ENCODE assay signal across 8 cellular contexts in genomic region chr11:57567512-57568329, GRCh38. TPM values are rescaled to one million over a fixed set of nuclear protein-coding genes. Genes with fewer than 3 reads are reported as not detected.
A peak's percentile ranks its signal among the peaks of the same experiment; 100 is the strongest.
DNase-seq lines count a peak whose midpoint lies in the region; ATAC-seq and TF ChIP-seq lines count a peak whose summit lies in the region.

Gene UBE2L6 (minus strand): TSS chr11:57567672. CDS start chr11:57567611, 61 bp downstream.

- TF ChIP-seq CTCF in Calu3 (IDR thresholded peaks at IDR 0.05; ENCODE audit: unreplicated experiment) (peak; percentile 85), glutamatergic neuron (IDR thresholded peaks at IDR 0.05; ENCODE audit: partially characterized antibody, unreplicated experiment) (peak; percentile 96), osteocyte (IDR thresholded peaks at IDR 0.05) (peak; percentile 95), thyroid gland (IDR thresholded peaks at IDR 0.05) (peak in 1 of 6 experiments; percentile 92)

- H3K4me1 Mint-ChIP-seq in Calu3 (ENCODE audit: low read depth, unreplicated experiment) (peaks cover 25% of the 10 kb centered on the region), glutamatergic neuron (ENCODE audit: low read depth, unreplicated experiment) (peaks cover 21% of the 10 kb centered on the region), osteocyte (ENCODE audit: unreplicated experiment) (peaks cover 26% of the 10 kb centered on the region)

- peak in 1 of 2 donors; percentile 31 for TF ChIP-seq POLR2A in thyroid gland (IDR thresholded peaks at IDR 0.05)

- H3K36me3 Mint-ChIP-seq in Calu3 (ENCODE audit: insufficient read depth, unreplicated experiment) (peaks cover 16% of the 10 kb centered on the region), glutamatergic neuron (ENCODE audit: unreplicated experiment) (no peaks in the 10 kb centered on the region), osteocyte (ENCODE audit: unreplicated experiment) (no peaks in the 10 kb centered on the region)

- H3K4me3 Mint-ChIP-seq in Calu3 (ENCODE audit: low read depth, unreplicated experiment) (peak within 1 kb of the TSS; percentile 98), glutamatergic neuron (ENCODE audit: unreplicated experiment) (peak within 1 kb of the TSS; percentile 97), osteocyte (ENCODE audit: unreplicated experiment) (peak within 1 kb of the TSS; percentile 97)

- no peaks in the 10 kb centered on the region for H3K36me3 ChIP-seq in thyroid gland

- peak within 1 kb of the TSS; percentile 10 to 84 (median 83) for H3K27ac ChIP-seq in thyroid gland

- peak within 1 kb of the TSS; percentile 73 to 86 (median 78) for H3K4me3 ChIP-seq in thyroid gland (replicated peaks in 1 of 3)

- H3K27me3 ChIP-seq in thyroid gland = no peaks in the 10 kb centered on the region

- no peaks in the 10 kb centered on the region for H3K9me3 Mint-ChIP-seq in Calu3 (ENCODE audit: low read depth, unreplicated experiment)
- H3K9me3 Mint-ChIP-seq in glutamatergic neuron (ENCODE audit: unreplicated experiment) = peaks cover 6% of the 10 kb centered on the region
- H3K9me3 Mint-ChIP-seq in osteocyte (ENCODE audit: unreplicated experiment) = no peaks in the 10 kb centered on the region

- BruUV-seq in Calu3 (replicated peaks; lab: Mats Ljungman, UMichigan) = no TSS peak

- H3K4me1 ChIP-seq in thyroid gland = peaks cover 7 to 18% of the 10 kb centered on the region in 2 donors

- intact Hi-C loops in Calu3 (cut with micrococcal nuclease; ENCODE audit: unreplicated experiment) (loop anchor here (1.0 kb wide), 1 partner anchor 74 kb away; no protein-coding TSS in a partner anchor), thyroid gland (cut with DNase I) (loop anchor here (5.0 kb wide), 1 partner anchor 70 kb away; no protein-coding TSS in a partner anchor)

- H3K27me3 Mint-ChIP-seq in Calu3 (ENCODE audit: unreplicated experiment) = no peaks in the 10 kb centered on the region
- peaks cover 4% of the 10 kb centered on the region for H3K27me3 Mint-ChIP-seq in glutamatergic neuron (ENCODE audit: unreplicated experiment)
- H3K27me3 Mint-ChIP-seq in osteocyte (ENCODE audit: unreplicated experiment) = no peaks in the 10 kb centered on the region

- in situ Hi-C loops in SK-MEL-5 (cut with HindIII; ENCODE audit: low pct_unique_long_range_greater_than_20kb, low sequenced_read_pairs) = no loop called here

- DNase-seq in Calu3 = peak; percentile 63
- peak; percentile 20 for DNase-seq in HK-2 (ENCODE audit: unreplicated experiment)
- DNase-seq in SK-MEL-5 (ENCODE audit: low read depth, low spot score) = no peak
- DNase-seq in activated naive CD4-positive, alpha-beta T cell treated with anti-CD3 and anti-CD28 coated beads, Interleukin-2, amount 50 U/mL, for 16 hours = peak; percentile 91
- DNase-seq in glutamatergic neuron = peak; percentile 92
- DNase-seq in osteocyte (ENCODE audit: extremely low spot score, unreplicated experiment) = peak; percentile 93
- DNase-seq in thyroid gland = peak; percentile 80 to 84

- H3K27ac Mint-ChIP-seq in Calu3 (ENCODE audit: unreplicated experiment) (no peak within 1 kb of the TSS), glutamatergic neuron (ENCODE audit: unreplicated experiment) (peak within 1 kb of the TSS; percentile 99), osteocyte (ENCODE audit: unreplicated experiment) (peak within 1 kb of the TSS; percentile 93)

- ATAC-seq in GM19455 (IDR thresholded peaks at IDR 0.05; ENCODE audit: unreplicated experiment) = peak; percentile 72

- H3K9me3 ChIP-seq in thyroid gland = no peaks in the 10 kb centered on the region

- WGBS in thyroid gland, 2 donors = 0% methylated on average over 14 to 29 of the region's 92 CpGs

- CTCF ChIA-PET in Calu3 (lab: Charles Lee) = interaction anchor here (0.5 to 2.5 kb wide), 10 partner anchors 31 to 500 kb away, joined by 3 to 62 read pairs (median 4); partner anchors contain the start of gene TIMM10

RNA-seq across cellular contexts. Expression of gene UBE2L6, which starts in this region (rescaled TPM):
- total RNA-seq in Calu3 (2022) (80.8 and 170 TPM in 2 replicates), glutamatergic neuron (ENCODE audit: unreplicated experiment) (199 TPM), osteocyte (58.9 and 62.5 TPM in 2 replicates), thyroid gland (10 to 100 TPM; 30.8 to 41.7 (median 38.8) TPM)
- total RNA-seq in SK-MEL-5 (2014; rRNA removed; shearing (Covaris generic)) = 17.0 and 22.4 TPM in 2 replicates
- 20.7 and 21.1 TPM in 2 replicates for polyA plus RNA-seq in SK-MEL-5 (2015; cell fraction: cytosol; rRNA removed)
- polyA plus RNA-seq in SK-MEL-5 (2015; cell fraction: nucleus; rRNA removed) = 9.4 and 10.5 TPM in 2 replicates
